Comparison of ENCODE assay signal across 17 cellular contexts in genomic region chr12:25723921-25724491, GRCh38.
DNase-seq lines count a peak whose midpoint lies in the region; ATAC-seq and TF ChIP-seq lines count a peak whose summit lies in the region.
"Had no signal": no experiment of that assay in that cellular context is flagged by ENCODE, and none has a peak within 500 bp of the region (broad histone marks: within the 10 kb centered on the region; RNA-seq: fewer than 3 reads in every experiment).

No MANE protein-coding gene starts in this region.

- H2BK5ac ChIP-seq in mesenchymal stem cell (ENCODE audit: low read depth, low read length, poor library complexity, severe bottlenecking), result no peak overlapping the region

- no peak overlapping the region for H2BK120ac ChIP-seq in mesenchymal stem cell (ENCODE audit: low read depth, low read length)

- H3K9ac ChIP-seq in mesenchymal stem cell (ENCODE audit: low read length), result peak overlapping the region; percentile 58

- H3K4me1 ChIP-seq in right atrium auricular region, result no peaks in the 10 kb centered on the region
- no peaks in the 10 kb centered on the region for H3K4me1 ChIP-seq in mesenchymal stem cell (ENCODE audit: control insufficient read depth, insufficient read depth, low read depth, low read length)
- H3K4me1 ChIP-seq in vagina, result peaks cover 27% of the 10 kb centered on the region
- H3K4me1 ChIP-seq: Peyer's patch had no signal

- peak; percentile 27 for ATAC-seq in left ventricle myocardium superior
- ATAC-seq in HG03135 (IDR thresholded peaks at IDR 0.05; ENCODE audit: unreplicated experiment), result no peak
- ATAC-seq: activated T-cell treated with anti-CD3 and anti-CD28 coated beads, Interleukin-2, amount 50 U/mL, for 72 hours; stimulated activated memory B cell treated with anti-CD40 and anti-IgM and Interleukin-4, amounts not matched to agents 10 μg/mL and 1 μg/mL and 100 μg/mL, for 72 hours had no signal

- no peak overlapping the region for H3K23ac ChIP-seq in mesenchymal stem cell (ENCODE audit: low read length in 2 of 2)

- no peaks in the 10 kb centered on the region for H3K36me3 ChIP-seq in right atrium auricular region
- no peaks in the 10 kb centered on the region for H3K36me3 ChIP-seq in mesenchymal stem cell (ENCODE audit: control insufficient read depth in 1 of 2, insufficient read depth in 2 of 2, low read depth in 1 of 2, low read length in 2 of 2)
- H3K36me3 ChIP-seq in vagina, result no peaks in the 10 kb centered on the region
- H3K36me3 ChIP-seq: ovary, Peyer's patch had no signal

- H4K91ac ChIP-seq in mesenchymal stem cell (ENCODE audit: low read length), result no peak overlapping the region

- H3K14ac ChIP-seq in mesenchymal stem cell (ENCODE audit: low read length in 2 of 2), result no peak overlapping the region

- H3K79me1 ChIP-seq in mesenchymal stem cell (replicated peaks; ENCODE audit: low read length, poor library complexity, severe bottlenecking), result no peaks in the 10 kb centered on the region

- DNase-seq in left ventricle myocardium superior (no peak), right atrium auricular region (ENCODE audit: low spot score) (no peak), epithelial cell of proximal tubule (ENCODE audit: low read depth) (peak; percentile 82), mesenchymal stem cell (no peak), vagina (ENCODE audit: extremely low spot score in 2 of 2) (no peak), iPS-NIHi11 (ENCODE audit: low spot score) (no peak)
- no peak for DNase-seq in activated CD4-positive, alpha-beta T cell treated with anti-CD3 and anti-CD28 coated beads, Interleukin-2, amount 50 U/mL, for 4 hours
- DNase-seq: activated CD4-positive, alpha-beta T cell treated with anti-CD3 and anti-CD28 coated beads, Interleukin-2, amount 50 U/mL, for 48 hours; activated T-cell treated with anti-CD3 and anti-CD28 coated beads, Interleukin-2, amount 50 U/mL, for 72 hours; CD4-positive, CD25-positive, alpha-beta regulatory T cell; KG1; NCI-H1092 treated with DMSO at 0.1 percent for 48 hours; NCI-H774; ovary; Peyer's patch had no signal

- no peak for TF ChIP-seq POLR2A in vagina (IDR thresholded peaks at IDR 0.05)

- H2BK12ac ChIP-seq in mesenchymal stem cell (ENCODE audit: low read length in 2 of 2), result no peak overlapping the region

- H3K27me3 ChIP-seq in right atrium auricular region, result no peaks in the 10 kb centered on the region
- no peaks in the 10 kb centered on the region for H3K27me3 ChIP-seq in mesenchymal stem cell (ENCODE audit: control insufficient read depth in 1 of 2, insufficient read depth in 1 of 2, low read length in 2 of 2)
- no peaks in the 10 kb centered on the region for H3K27me3 ChIP-seq in vagina
- H3K27me3 ChIP-seq: ovary, Peyer's patch had no signal

- H3K27ac ChIP-seq in right atrium auricular region (no peak overlapping the region), mesenchymal stem cell (ENCODE audit: low read length, poor library complexity, severe bottlenecking) (no peak overlapping the region), vagina (peak overlapping the region; percentile 42)
- H3K27ac ChIP-seq: ovary, Peyer's patch had no signal

- no peak overlapping the region for H3K4me3 ChIP-seq in right atrium auricular region
- H3K4me3 ChIP-seq in epithelial cell of proximal tubule (ENCODE audit: low read depth, low read length), result no peak overlapping the region
- no peak overlapping the region for H3K4me3 ChIP-seq in mesenchymal stem cell (ENCODE audit: insufficient read depth in 1 of 2, low read depth in 1 of 2, low read length in 2 of 2)
- H3K4me3 ChIP-seq in vagina, result no peak overlapping the region
- H3K4me3 ChIP-seq: ovary, Peyer's patch had no signal

- TF ChIP-seq CTCF in right atrium auricular region (IDR thresholded peaks at IDR 0.05), result no peak
- no peak for TF ChIP-seq CTCF in epithelial cell of proximal tubule (conservative IDR thresholded peaks at IDR 0.05; ENCODE audit: low read depth, low read length)
- TF ChIP-seq CTCF in vagina (IDR thresholded peaks at IDR 0.05), result no peak

- H3K4me2 ChIP-seq in mesenchymal stem cell (ENCODE audit: low read length, poor library complexity, severe bottlenecking), result no peak overlapping the region

- intact Hi-C loops in left ventricle myocardium superior (cut with micrococcal nuclease) (no loop called here), vagina (cut with DNase I) (no loop called here)

- no peak overlapping the region for H2AK5ac ChIP-seq in mesenchymal stem cell (ENCODE audit: low read length, severe bottlenecking)

- H3K9me3 ChIP-seq in right atrium auricular region (no peaks in the 10 kb centered on the region), mesenchymal stem cell (ENCODE audit: control insufficient read depth, low read length) (no peaks in the 10 kb centered on the region), vagina (no peaks in the 10 kb centered on the region)
- H3K9me3 ChIP-seq: ovary, Peyer's patch had no signal

- H3K4ac ChIP-seq in mesenchymal stem cell (ENCODE audit: low read depth in 1 of 2, low read length in 2 of 2), result no peak overlapping the region

- no peak overlapping the region for H3K18ac ChIP-seq in mesenchymal stem cell (ENCODE audit: low read depth in 1 of 2, low read length in 2 of 2)

- no peak overlapping the region for H2AFZ ChIP-seq in mesenchymal stem cell (ENCODE audit: low read depth, low read length)

- no peak overlapping the region for H2BK15ac ChIP-seq in mesenchymal stem cell (ENCODE audit: low read depth, poor library complexity, severe bottlenecking)

- H4K8ac ChIP-seq in mesenchymal stem cell (ENCODE audit: low read length), result no peak overlapping the region

- WGBS in mesenchymal stem cell, result 92% methylated on average over 4 of the region's 4 CpGs
